ENCODE assay signal across 33 cellular contexts in the genomic region with DNA sequence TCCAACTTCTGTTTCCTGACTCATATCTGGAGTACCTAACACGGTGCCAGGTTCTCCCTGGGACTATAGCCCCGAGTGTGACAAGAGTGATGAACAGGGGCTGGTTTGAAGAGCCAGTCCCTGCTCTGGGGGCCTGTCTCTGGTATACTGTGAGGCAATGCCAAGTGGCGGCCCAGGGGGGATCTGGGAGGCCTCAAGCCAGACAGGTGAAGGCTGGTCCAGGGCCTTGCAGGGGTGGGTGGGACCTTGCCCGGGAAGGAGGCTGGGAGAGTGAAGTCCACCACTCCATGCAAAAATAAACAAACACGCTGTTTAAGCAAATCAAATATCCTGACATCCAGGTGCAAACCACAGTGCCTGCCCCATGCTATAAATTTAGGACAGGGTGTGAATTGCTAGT. TPM values are rescaled to one million over a fixed set of nuclear protein-coding genes. Genes with fewer than 3 reads are reported as not detected.
"Had no signal": no experiment of that assay in that cellular context is flagged by ENCODE, and none has a peak within 500 bp of the region (broad histone marks: within the 10 kb centered on the region; RNA-seq: fewer than 3 reads in every experiment).

No MANE protein-coding gene starts in this region.

- H3K9me3 ChIP-seq: adrenal gland, body of pancreas, esophagus muscularis mucosa, heart left ventricle, left lung, pancreas, prostate gland, stomach, thyroid gland, upper lobe of right lung had no signal

- DNase-seq: activated CD4-positive, alpha-beta T cell treated with anti-CD3 and anti-CD28 coated beads for 48 hours; activated CD4-positive, alpha-beta T cell treated with anti-CD3 and anti-CD28 coated beads, Interleukin-2, amount 50 U/mL, for 48 hours; activated CD8-positive, alpha-beta memory T cell treated with anti-CD3 and anti-CD28 coated beads for 24 hours; activated effector memory CD4-positive, alpha-beta T cell treated with Interleukin-2 at 50 U/mL for 16 hours; activated naive CD4-positive, alpha-beta T cell treated with Interleukin-2 at 50 U/mL for 16 hours; adrenal gland; aorta; body of pancreas; cortex of kidney; foreskin keratinocyte; heart left ventricle; hypothalamus; immature natural killer cell; left lung; mammary epithelial cell; naive thymus-derived CD4-positive, alpha-beta T cell; nucleus accumbens; pancreas; stimulated activated CD4-positive, alpha-beta T cell treated with anti-CD3 and anti-CD28 coated beads, Interleukin-15, amount 100 ng/mL, for 24 hours; stimulated activated CD4-positive, alpha-beta T cell treated with anti-CD3 and anti-CD28 coated beads, Interleukin-2, amount 100 ng/mL, for 24 hours; stimulated activated naive B cell treated with anti-CD40 and anti-IgM and Interleukin-4, amounts not matched to agents 10 μg/mL and 1 μg/mL and 100 μg/mL, for 72 hours; stomach; T-helper 9 cell; thyroid gland; upper lobe of right lung; WERI-Rb-1 had no signal

- H3K9me3 Mint-ChIP-seq: mesothelial cell of epicardium; naive thymus-derived CD4-positive, alpha-beta T cell; stimulated activated naive B cell treated with anti-CD40 and anti-IgM and Interleukin-4, amounts not matched to agents 10 μg/mL and 1 μg/mL and 100 μg/mL, for 72 hours; T-helper 1 cell treated with Interleukin-12 subunit alpha and Interleukin-12 subunit beta and Interleukin-4 antibody, amounts not matched to agents 30 μg/mL and 1 μg/mL, for 36 hours had no signal

- H3K4me1 Mint-ChIP-seq: immature natural killer cell; naive thymus-derived CD4-positive, alpha-beta T cell; stimulated activated naive B cell treated with anti-CD40 and anti-IgM and Interleukin-4, amounts not matched to agents 10 μg/mL and 1 μg/mL and 100 μg/mL, for 72 hours had no signal

- H3K27ac ChIP-seq: adrenal gland, body of pancreas, esophagus muscularis mucosa, foreskin keratinocyte, heart left ventricle, left lung, pancreas, prostate gland, stomach, thyroid gland, upper lobe of right lung, WERI-Rb-1 had no signal

- H3K4me1 ChIP-seq: foreskin keratinocyte, prostate gland had no signal

- ATAC-seq: activated CD4-positive, CD25-positive, alpha-beta regulatory T cell treated with anti-CD3 and anti-CD28 coated beads, Interleukin-2, amount 50 U/mL, for 24 hours; body of pancreas; foreskin keratinocyte; left lung; naive thymus-derived CD4-positive, alpha-beta T cell; pancreas; stimulated activated naive B cell treated with anti-CD40 and anti-IgM and Interleukin-4, amounts not matched to agents 10 μg/mL and 1 μg/mL and 100 μg/mL, for 72 hours; upper lobe of right lung had no signal

- H3K36me3 Mint-ChIP-seq: activated naive CD8-positive, alpha-beta T cell; immature natural killer cell; mesothelial cell of epicardium; naive thymus-derived CD4-positive, alpha-beta T cell; stimulated activated naive B cell treated with anti-CD40 and anti-IgM and Interleukin-4, amounts not matched to agents 10 μg/mL and 1 μg/mL and 100 μg/mL, for 72 hours had no signal

- H3K4me3 Mint-ChIP-seq: activated naive CD8-positive, alpha-beta T cell; immature natural killer cell; mesothelial cell of epicardium; naive thymus-derived CD4-positive, alpha-beta T cell; stimulated activated naive B cell treated with anti-CD40 and anti-IgM and Interleukin-4, amounts not matched to agents 10 μg/mL and 1 μg/mL and 100 μg/mL, for 72 hours; T-helper 1 cell treated with Interleukin-12 subunit alpha and Interleukin-12 subunit beta and Interleukin-4 antibody, amounts not matched to agents 30 μg/mL and 1 μg/mL, for 36 hours had no signal

- H3K27ac Mint-ChIP-seq: activated naive CD8-positive, alpha-beta T cell; immature natural killer cell; naive thymus-derived CD4-positive, alpha-beta T cell; stimulated activated naive B cell treated with anti-CD40 and anti-IgM and Interleukin-4, amounts not matched to agents 10 μg/mL and 1 μg/mL and 100 μg/mL, for 72 hours; T-helper 1 cell treated with Interleukin-12 subunit alpha and Interleukin-12 subunit beta and Interleukin-4 antibody, amounts not matched to agents 30 μg/mL and 1 μg/mL, for 36 hours had no signal

- H3K4me3 ChIP-seq: adrenal gland, body of pancreas, esophagus muscularis mucosa, heart left ventricle, left lung, pancreas, prostate gland, stomach, thyroid gland, upper lobe of right lung had no signal

- FAIRE-seq: pancreas, TTC549 had no signal

- H3K36me3 ChIP-seq: adrenal gland, esophagus muscularis mucosa, heart left ventricle, left lung, pancreas, prostate gland, stomach, thyroid gland, upper lobe of right lung, WERI-Rb-1 had no signal

- H3K27me3 ChIP-seq: adrenal gland, body of pancreas, esophagus muscularis mucosa, heart left ventricle, left lung, pancreas, stomach, thyroid gland, upper lobe of right lung had no signal

RNA-seq across cellular contexts. Expression of a gene that starts 6.8 kb away (rescaled TPM):
- polyA plus RNA-seq: naive thymus-derived CD4-positive, alpha-beta T cell had no signal
